In genomic region chr14:77272261-77272660, GRCh38 we compare ENCODE assay signal across 18 cellular contexts. TPM values are rescaled to one million over a fixed set of nuclear protein-coding genes. Genes with fewer than 3 reads are reported as not detected.
DNase-seq lines count a peak whose midpoint lies in the region; ATAC-seq and TF ChIP-seq lines count a peak whose summit lies in the region.
"Had no signal": no experiment of that assay in that cellular context is flagged by ENCODE, and none has a peak within 500 bp of the region (broad histone marks: within the 10 kb centered on the region; RNA-seq: fewer than 3 reads in every experiment).

No MANE protein-coding gene starts in this region.

- H3K36me3 Mint-ChIP-seq in nephron (ENCODE audit: low read depth), result no peaks in the 10 kb centered on the region

- no peaks in the 10 kb centered on the region for H3K36me3 ChIP-seq in hepatocyte (replicated peaks; ENCODE audit: insufficient read depth, low read depth)

- H3K4me3 ChIP-seq in hepatocyte, result no peak overlapping the region

- no peaks in the 10 kb centered on the region for H3K9me3 ChIP-seq in hepatocyte (ENCODE audit: low read depth)

- WGBS in hepatocyte (ENCODE audit: low lambda C conversion rate, missing lambda C conversion rate), result 92% methylated on average over 4 of the region's 4 CpGs

- H3K79me2 ChIP-seq in hepatocyte, result no peaks in the 10 kb centered on the region

- peak overlapping the region in 2 of 3 experiments; percentile 39 to 55 for H3K4me3 Mint-ChIP-seq in nephron

- no peak for ATAC-seq in GM19455 (IDR thresholded peaks at IDR 0.05; ENCODE audit: unreplicated experiment)

- no peak overlapping the region for H3K27ac Mint-ChIP-seq in nephron
- H3K27ac Mint-ChIP-seq: CD4-positive, alpha-beta memory T cell had no signal

- no peaks in the 10 kb centered on the region for H3K9me2 ChIP-seq in hepatocyte (replicated peaks; ENCODE audit: insufficient read depth)

- TF ChIP-seq CTCF in nephron (IDR thresholded peaks at IDR 0.05; ENCODE audit: unreplicated experiment in 3 of 3) (no peak), hepatocyte (IDR thresholded peaks at IDR 0.05; ENCODE audit: poor library complexity) (no peak)

- DNase-seq in mesenteric fat pad (ENCODE audit: low spot score) (peak; percentile 26), posterior vena cava (ENCODE audit: low spot score) (peak; percentile 15), activated T-cell treated with anti-CD3 and anti-CD28 coated beads for 4 hours (no peak), hepatocyte (ENCODE audit: low spot score) (no peak)
- DNase-seq: C1 segment of cervical spinal cord; Calu3; CD4-positive, alpha-beta memory T cell; COR-L47; DMS53; DMS79 treated with DMSO at 0.1 percent for 48 hours; GOT3; HCEC 1CT had no signal

- no peak overlapping the region for H3K27ac ChIP-seq in hepatocyte

- peaks cover 4% of the 10 kb centered on the region for H3K9me3 Mint-ChIP-seq in nephron

- no peak overlapping the region for H3K4me2 ChIP-seq in hepatocyte

- intact Hi-C loops in posterior vena cava (cut with DNase I), result no loop called here

- peaks cover 63% of the 10 kb centered on the region for H3K27me3 Mint-ChIP-seq in nephron (ENCODE audit: low read depth)

- H3K4me1 Mint-ChIP-seq in nephron, result peaks cover 3% of the 10 kb centered on the region

- H4K20me1 ChIP-seq in hepatocyte (ENCODE audit: insufficient read depth, poor library complexity, severe bottlenecking), result no peaks in the 10 kb centered on the region

- H2AFZ ChIP-seq in hepatocyte, result no peak overlapping the region

- H3K27me3 ChIP-seq in hepatocyte, result peaks cover 52% of the 10 kb centered on the region

- peaks cover 4% of the 10 kb centered on the region for H3K4me1 ChIP-seq in hepatocyte (ENCODE audit: insufficient read depth)

RNA-seq across cellular contexts. Expression of gene NGB, which starts 1.3 kb away (rescaled TPM):
- total RNA-seq in mesenteric fat pad (not detected), posterior vena cava (not detected), hepatocyte (not detected in 2 replicates)
- polyA plus RNA-seq in hepatocyte, result not detected in 2 replicates
- total RNA-seq: A172; A673; Calu3; CD4-positive, alpha-beta memory T cell; Daoy; G401 had no signal
- polyA plus RNA-seq: CD4-positive, alpha-beta memory T cell had no signal

RNA-seq across cellular contexts. Expression of gene POMT2, which starts 48.4 kb away (rescaled TPM):
- total RNA-seq in mesenteric fat pad (27.2 TPM), posterior vena cava (10 to 100 TPM; 20.5 TPM), hepatocyte (13.7 and 21.1 TPM in 2 replicates)
- 28.7 and 39.3 TPM in 2 replicates for polyA plus RNA-seq in hepatocyte

RNA-seq across cellular contexts. Expression of gene GSTZ1, which starts 48.6 kb away (rescaled TPM):
- total RNA-seq in mesenteric fat pad, result 12.0 TPM
- total RNA-seq in posterior vena cava, result 1 to 10 TPM; 4.7 to 9.3 TPM
- 34.7 and 37.6 TPM in 2 replicates for total RNA-seq in hepatocyte
- polyA plus RNA-seq in hepatocyte, result 23.5 and 23.9 TPM in 2 replicates

Comparison
In these comparisons a context has a peak if more than half of its experiments do, and no peak if none do; other contexts are left out.
1. DNase-seq: peak in mesenteric fat pad (single experiment) and posterior vena cava (single experiment); none in activated T-cell treated with anti-CD3 and anti-CD28 coated beads for 4 hours (single experiment) and hepatocyte (single experiment).